In the genomic region with DNA sequence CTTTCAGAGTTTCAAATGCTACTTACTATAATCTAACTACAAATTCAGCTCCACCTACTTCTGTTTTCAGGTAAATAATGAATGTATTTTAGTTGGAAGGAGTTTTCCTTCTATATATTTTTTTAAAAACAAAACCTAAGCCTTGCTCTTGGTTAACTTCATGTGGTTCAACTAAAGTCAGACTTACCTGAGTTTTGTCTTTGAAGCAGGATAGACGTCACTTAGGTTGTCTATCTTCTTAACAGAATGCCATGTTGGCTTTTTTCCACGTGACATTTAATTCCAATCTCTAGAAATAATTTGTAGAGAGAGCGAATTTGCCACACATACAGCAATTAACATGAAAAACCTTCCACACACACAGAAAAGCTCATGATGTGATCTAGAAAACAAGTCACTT, we compare ENCODE assay signal across 13 cellular contexts. TPM values are rescaled to one million over a fixed set of nuclear protein-coding genes. Genes with fewer than 3 reads are reported as not detected.
"Had no signal": no experiment of that assay in that cellular context is flagged by ENCODE, and none has a peak within 500 bp of the region (broad histone marks: within the 10 kb centered on the region; RNA-seq: fewer than 3 reads in every experiment).

No MANE protein-coding gene starts in this region.

- H3K4me3 ChIP-seq: dorsolateral prefrontal cortex, heart left ventricle, ovary, sigmoid colon had no signal

- H3K27me3 ChIP-seq: dorsolateral prefrontal cortex, heart left ventricle, ovary had no signal

- H3K4me3 Mint-ChIP-seq: neural crest cell had no signal

- H3K9me3 Mint-ChIP-seq: activated T-cell treated with anti-CD3 and anti-CD28 coated beads, Interleukin-2, amount 50 U/mL, for 4 hours; neural crest cell had no signal

- H3K27ac ChIP-seq: dorsolateral prefrontal cortex, foreskin keratinocyte, heart left ventricle, ovary, sigmoid colon had no signal

- H3K36me3 ChIP-seq: heart left ventricle, ovary, sigmoid colon had no signal

- H3K9me3 ChIP-seq: heart left ventricle, ovary, sigmoid colon had no signal

- H3K4me1 ChIP-seq: heart left ventricle, sigmoid colon had no signal

- DNase-seq: activated T-cell treated with anti-CD3 and anti-CD28 coated beads, Interleukin-2, amount 50 U/mL, for 4 hours; dorsolateral prefrontal cortex; foreskin keratinocyte; heart left ventricle; islet precursor cell; ovary; SIG-M5; sigmoid colon; stimulated activated CD4-positive, alpha-beta T cell treated with anti-CD3 and anti-CD28 coated beads, Interleukin-12 subunit alpha, Interleukin-12 subunit beta, amount 100 ng/mL, for 4 hours; stimulated activated CD4-positive, alpha-beta T cell treated with anti-CD3 and anti-CD28 coated beads, Interleukin-2, amount 100 ng/mL, for 48 hours; T1000 had no signal

- ATAC-seq: foreskin keratinocyte, heart left ventricle, left lobe of liver had no signal

RNA-seq across cellular contexts. Expression of gene CYTIP, which starts 43.9 kb away (rescaled TPM):
- total RNA-seq: foreskin keratinocyte had no signal
- polyA plus RNA-seq: foreskin keratinocyte had no signal
